In the genomic region with DNA sequence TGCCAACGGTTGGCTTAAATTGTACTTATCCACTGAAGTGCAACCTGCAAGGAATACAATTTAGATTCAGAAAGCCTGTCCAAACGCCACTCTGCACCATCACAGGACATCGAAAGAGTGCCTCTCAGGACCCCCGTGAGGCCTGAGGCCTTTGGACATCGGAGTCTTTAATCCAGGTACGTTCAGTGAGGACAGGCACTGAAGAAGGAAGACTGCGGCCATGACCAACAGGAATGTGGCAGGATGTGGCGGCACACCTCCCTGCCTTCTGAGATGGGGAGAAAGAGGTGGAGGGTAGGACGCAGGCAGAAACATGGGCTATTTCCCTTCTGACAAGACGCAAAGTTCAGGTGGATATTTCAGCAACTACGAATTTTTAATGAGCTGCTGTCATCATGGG, we compare ENCODE assay signal across 20 cellular contexts.
DNase-seq lines count a peak whose midpoint lies in the region; ATAC-seq, FAIRE-seq and TF ChIP-seq lines count a peak whose summit lies in the region.
"Had no signal": no experiment of that assay in that cellular context is flagged by ENCODE, and none has a peak within 500 bp of the region (broad histone marks: within the 10 kb centered on the region; RNA-seq: fewer than 3 reads in every experiment).

No MANE protein-coding gene starts in this region.

- H3K36me3 ChIP-seq in stomach smooth muscle (ENCODE audit: control insufficient read depth in 2 of 2, insufficient read depth in 2 of 2, low read length in 2 of 2), result peaks cover 38 to 40% of the 10 kb centered on the region in 2 donors

- H3K9me3 ChIP-seq in stomach smooth muscle (ENCODE audit: control insufficient read depth in 2 of 2, low read length in 2 of 2), result no peaks in the 10 kb centered on the region
- H3K9me3 ChIP-seq: BLaER1 had no signal

- ATAC-seq in GM18873 (IDR thresholded peaks at IDR 0.05; ENCODE audit: low FRiP score, unreplicated experiment), result no peak
- ATAC-seq: CD8-positive, alpha-beta T cell; HCT116 had no signal

- DNase-seq in RWPE1 (ENCODE audit: low spot score) (no peak), mesenteric fat pad (ENCODE audit: low spot score) (peak; percentile 16), AG08396 (ENCODE audit: low spot score) (no peak), D721Med (ENCODE audit: insufficient read length, low spot score) (no peak)
- DNase-seq: CD4-positive, CD25-positive, alpha-beta regulatory T cell; CD8-positive, alpha-beta T cell; DMS53; DMS79 treated with DMSO at 0.1 percent for 48 hours; GF-D8; GM23248; H7 had no signal

- no peak overlapping the region for H3K4me3 ChIP-seq in stomach smooth muscle (ENCODE audit: low read length in 2 of 2)
- H3K4me3 ChIP-seq: BLaER1, GM23248 had no signal

- H3K27ac ChIP-seq in RWPE1 (peak overlapping the region; percentile 20), stomach smooth muscle (ENCODE audit: low read length) (peak overlapping the region; percentile 24)
- H3K27ac ChIP-seq: BLaER1, C4-2B, GM23248 had no signal

- H3K27me3 ChIP-seq in stomach smooth muscle (ENCODE audit: control insufficient read depth in 1 of 2, insufficient read depth in 2 of 2, low read length in 2 of 2), result no peaks in the 10 kb centered on the region
- H3K27me3 ChIP-seq: BLaER1 had no signal

- no peak overlapping the region for H3K9ac ChIP-seq in stomach smooth muscle (ENCODE audit: low read length in 2 of 2)
- H3K9ac ChIP-seq: BLaER1, GM23248 had no signal

- POLR2A ChIA-PET in RWPE1 (lab: Yijun Ruan, JAX; ENCODE audit: low non-redundant PET), result interaction anchor here (0.7 kb wide), 1 partner anchor 12 kb away, joined by 3 read pairs; no protein-coding TSS in a partner anchor

- FAIRE-seq in D721Med (lab: Jason Lieb, UNC), result no peak
- FAIRE-seq: GM12891, GM18507, GM19239, H1 had no signal

- TF ChIP-seq CTCF in RWPE1 (conservative IDR thresholded peaks at IDR 0.05; ENCODE audit: low read depth) (no peak), D721Med (IDR thresholded peaks at IDR 0.05; ENCODE audit: insufficient read depth, missing control alignments) (no peak)

- H3K4me1 ChIP-seq in stomach smooth muscle (ENCODE audit: control insufficient read depth, insufficient read depth, low read length), result peaks cover 16% of the 10 kb centered on the region

- CTCF ChIA-PET in RWPE1 (lab: Yijun Ruan, JAX), result no interaction called here
